Comparison of ENCODE assay signal across 28 cellular contexts in the genomic region with DNA sequence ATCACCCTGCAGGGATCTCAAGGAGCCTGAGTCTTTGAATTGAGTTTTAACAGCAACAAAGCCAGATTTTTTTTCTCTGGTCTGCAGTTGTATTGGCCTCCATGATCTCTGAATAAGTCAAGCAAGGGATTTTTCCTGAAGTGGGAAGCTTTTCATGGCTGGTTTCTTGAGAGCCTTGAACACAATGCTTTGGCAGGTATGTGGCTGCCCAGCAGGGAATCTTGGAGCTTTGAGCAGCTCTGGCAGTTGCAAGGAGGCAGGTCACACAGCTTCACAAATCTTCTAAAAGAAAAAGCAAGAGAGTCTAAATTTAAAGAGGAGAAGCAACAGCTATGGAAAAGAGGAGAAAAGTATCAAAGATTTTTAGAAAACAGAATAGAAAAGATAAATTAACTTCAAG.
"Had no signal": no experiment of that assay in that cellular context is flagged by ENCODE, and none has a peak within 500 bp of the region (broad histone marks: within the 10 kb centered on the region; RNA-seq: fewer than 3 reads in every experiment).

No MANE protein-coding gene starts in this region.

- H3K27me3 ChIP-seq: adrenal gland, body of pancreas, breast epithelium, SJCRH30 had no signal

- H3K9me3 Mint-ChIP-seq: activated CD4-positive, alpha-beta T cell treated with anti-CD3 and anti-CD28 coated beads, Interleukin-2, amount 10 ng/mL, durations not matched to agents 7 days and 5 days; activated naive CD4-positive, alpha-beta T cell treated with anti-CD3 and anti-CD28 coated beads for 36 hours; activated naive CD4-positive, alpha-beta T cell treated with anti-CD3 and anti-CD28 coated beads, Interleukin-2, amount 50 U/mL, for 72 hours; activated T-cell treated with anti-CD3 and anti-CD28 coated beads, Interleukin-2, amount 50 U/mL, for 24 hours; activated T-helper 2 cell treated with anti-CD3 and anti-CD28 coated beads, Interferon-gamma antibody, Interleukin-2, Interleukin-4, amounts not matched to agents 10 μg/mL and 5 μg/mL and 100 μg/mL, durations not matched to agents 14 hours and 24 hours and 36 hours; T-helper 1 cell treated with Interleukin-12 subunit alpha and Interleukin-12 subunit beta and Interleukin-4 antibody, amounts not matched to agents 30 μg/mL and 1 μg/mL, for 36 hours; T-helper 2 cell treated with Interferon-gamma antibody and Interleukin-4, amounts not matched to agents 5 μg/mL and 100 μg/mL, for 36 hours had no signal

- H3K36me3 ChIP-seq: adrenal gland, breast epithelium, SJCRH30 had no signal

- H3K4me3 Mint-ChIP-seq: activated CD4-positive, alpha-beta T cell treated with anti-CD3 and anti-CD28 coated beads for 36 hours; activated CD4-positive, alpha-beta T cell treated with anti-CD3 and anti-CD28 coated beads, Interleukin-2, amount 10 ng/mL, durations not matched to agents 7 days and 5 days; activated CD8-positive, alpha-beta T cell treated with anti-CD3 and anti-CD28 coated beads, Interleukin-2, amount 10 ng/mL, durations not matched to agents 7 days and 5 days; activated naive CD4-positive, alpha-beta T cell treated with anti-CD3 and anti-CD28 coated beads for 36 hours; activated T-cell treated with anti-CD3 and anti-CD28 coated beads, Interleukin-2, amount 50 U/mL, for 24 hours; T-helper 1 cell treated with Interleukin-12 subunit alpha and Interleukin-12 subunit beta and Interleukin-4 antibody, amounts not matched to agents 30 μg/mL and 1 μg/mL, for 36 hours; T-helper 2 cell treated with Interferon-gamma antibody and Interleukin-4, amounts not matched to agents 5 μg/mL and 100 μg/mL, for 36 hours had no signal

- DNase-seq: activated CD4-positive, alpha-beta T cell treated with anti-CD3 and anti-CD28 coated beads for 36 hours; activated CD4-positive, alpha-beta T cell treated with anti-CD3 and anti-CD28 coated beads, Interleukin-2, amount 10 ng/mL, durations not matched to agents 7 days and 5 days; activated CD4-positive, alpha-beta T cell treated with anti-CD3 and anti-CD28 coated beads, Interleukin-2, amount 50 U/mL, for 48 hours; activated CD8-positive, alpha-beta T cell treated with anti-CD3 and anti-CD28 coated beads, Interleukin-2, amount 10 ng/mL, durations not matched to agents 7 days and 5 days; activated gamma-delta T cell; activated naive CD4-positive, alpha-beta T cell treated with anti-CD3 and anti-CD28 coated beads for 36 hours; activated T-cell treated with anti-CD3 and anti-CD28 coated beads, Interleukin-2, amount 50 U/mL, for 24 hours; adrenal gland; body of pancreas; NCI-H1092 treated with DMSO at 0.1 percent for 48 hours; NCI-H1417; NCI-H146; NCI-H187; NCI-H2029 treated with DMSO at 0.1 percent for 48 hours; NCI-H2107; NCI-H226; NCI-H524 treated with DMSO at 0.1 percent for 48 hours; SHP77; SJCRH30 had no signal

- H3K9me3 ChIP-seq: adrenal gland, body of pancreas, breast epithelium, SJCRH30 had no signal

- H3K27ac Mint-ChIP-seq: activated CD4-positive, alpha-beta T cell treated with anti-CD3 and anti-CD28 coated beads for 36 hours; activated CD4-positive, alpha-beta T cell treated with anti-CD3 and anti-CD28 coated beads, Interleukin-2, amount 10 ng/mL, durations not matched to agents 7 days and 5 days; activated CD8-positive, alpha-beta T cell treated with anti-CD3 and anti-CD28 coated beads, Interleukin-2, amount 10 ng/mL, durations not matched to agents 7 days and 5 days; activated naive CD4-positive, alpha-beta T cell treated with anti-CD3 and anti-CD28 coated beads for 36 hours; activated T-cell treated with anti-CD3 and anti-CD28 coated beads, Interleukin-2, amount 50 U/mL, for 24 hours; activated T-helper 2 cell treated with anti-CD3 and anti-CD28 coated beads, Interferon-gamma antibody, Interleukin-2, Interleukin-4, amounts not matched to agents 10 μg/mL and 5 μg/mL and 100 μg/mL, durations not matched to agents 14 hours and 24 hours and 36 hours; T-helper 1 cell treated with Interleukin-12 subunit alpha and Interleukin-12 subunit beta and Interleukin-4 antibody, amounts not matched to agents 30 μg/mL and 1 μg/mL, for 36 hours; T-helper 2 cell treated with Interferon-gamma antibody and Interleukin-4, amounts not matched to agents 5 μg/mL and 100 μg/mL, for 36 hours had no signal

- H3K27ac ChIP-seq: adrenal gland, body of pancreas, breast epithelium, SJCRH30, SK-N-MC had no signal

- H3K4me3 ChIP-seq: adrenal gland, body of pancreas, breast epithelium, K562, SJCRH30, SK-N-MC had no signal

- H3K36me3 Mint-ChIP-seq: activated naive CD4-positive, alpha-beta T cell treated with anti-CD3 and anti-CD28 coated beads, Interleukin-2, amount 50 U/mL, for 72 hours had no signal

- H3K4me1 Mint-ChIP-seq: activated CD4-positive, alpha-beta T cell treated with anti-CD3 and anti-CD28 coated beads for 36 hours; activated CD4-positive, alpha-beta T cell treated with anti-CD3 and anti-CD28 coated beads, Interleukin-2, amount 10 ng/mL, durations not matched to agents 7 days and 5 days had no signal

- ATAC-seq: activated CD4-positive, alpha-beta T cell treated with anti-CD3 and anti-CD28 coated beads for 36 hours; activated CD4-positive, CD25-positive, alpha-beta regulatory T cell treated with anti-CD3 and anti-CD28 coated beads, Interleukin-2, amount 50 U/mL, for 24 hours; activated CD8-positive, alpha-beta T cell treated with anti-CD3 and anti-CD28 coated beads, Interleukin-2, amount 10 ng/mL, durations not matched to agents 7 days and 5 days; activated naive CD4-positive, alpha-beta T cell treated with anti-CD3 and anti-CD28 coated beads, Interleukin-2, amount 50 U/mL, for 72 hours; body of pancreas; K562; Panc1 had no signal

- H3K4me1 ChIP-seq: adrenal gland, body of pancreas, breast epithelium, SJCRH30 had no signal

- H3K27me3 Mint-ChIP-seq: activated T-cell treated with anti-CD3 and anti-CD28 coated beads, Interleukin-2, amount 50 U/mL, for 24 hours had no signal
